ENCODE assay signal across 8 cellular contexts in genomic region chr6:83867527-83868161, GRCh38. TPM values are rescaled to one million over a fixed set of nuclear protein-coding genes. Genes with fewer than 3 reads are reported as not detected.
DNase-seq lines count a peak whose midpoint lies in the region; ATAC-seq, FAIRE-seq and TF ChIP-seq lines count a peak whose summit lies in the region.

No MANE protein-coding gene starts in this region.

- no peak for ATAC-seq in omental fat pad (ENCODE audit: low FRiP score)

- H3K36me3 Mint-ChIP-seq in endothelial cell (ENCODE audit: low read depth, unreplicated experiment) = peaks cover 31% of the 10 kb centered on the region

- peak overlapping the region; percentile 52 for H3K27ac Mint-ChIP-seq in endothelial cell (ENCODE audit: unreplicated experiment)

- TF ChIP-seq CTCF in endothelial cell (IDR thresholded peaks at IDR 0.05; ENCODE audit: unreplicated experiment) = no peak
- no peak for TF ChIP-seq CTCF in omental fat pad (IDR thresholded peaks at IDR 0.05)
- no peak for TF ChIP-seq CTCF in D721Med (IDR thresholded peaks at IDR 0.05; ENCODE audit: insufficient read depth, missing control alignments)

- H3K4me3 Mint-ChIP-seq in endothelial cell (ENCODE audit: unreplicated experiment) = peak overlapping the region; percentile 3

- peaks cover 6% of the 10 kb centered on the region for H3K4me1 Mint-ChIP-seq in endothelial cell (ENCODE audit: unreplicated experiment)

- peak; percentile 95 for DNase-seq in GM04504 (ENCODE audit: low read depth)
- DNase-seq in NCI-H2171 treated with DMSO at 0.1 percent for 48 hours (lab: John Stamatoyannopoulos, UW) = peak; percentile 35
- DNase-seq in endothelial cell (ENCODE audit: low spot score) = no peak
- peak; percentile 27 for DNase-seq in omental fat pad (ENCODE audit: low spot score)
- DNase-seq in NCI-H146 treated with DMSO at 0.1 percent for 48 hours (lab: John Stamatoyannopoulos, UW; ENCODE audit: unreplicated experiment) = no peak
- no peak for DNase-seq in NCI-H1105 (lab: John Stamatoyannopoulos, UW)
- DNase-seq in NCI-H1092 (lab: John Stamatoyannopoulos, UW) = no peak
- no peak for DNase-seq in D721Med (ENCODE audit: insufficient read length, low spot score)

- FAIRE-seq in D721Med (lab: Jason Lieb, UNC) = no peak

- no peaks in the 10 kb centered on the region for H3K27me3 Mint-ChIP-seq in endothelial cell (ENCODE audit: unreplicated experiment)

- H3K9me3 Mint-ChIP-seq in endothelial cell (ENCODE audit: unreplicated experiment) = peaks cover 6% of the 10 kb centered on the region

RNA-seq across cellular contexts. Expression of gene CYB5R4, which starts 8.2 kb away (rescaled TPM):
- 13.0 TPM for total RNA-seq in endothelial cell (ENCODE audit: unreplicated experiment)
- total RNA-seq in omental fat pad = 10 to 100 TPM in 2 of 4 donors, 1 to 10 TPM in 2; 7.2 to 12.8 (median 10.7) TPM

RNA-seq across cellular contexts. Expression of gene RIPPLY2, which starts 14.5 kb away (rescaled TPM):
- not detected for total RNA-seq in endothelial cell (ENCODE audit: unreplicated experiment)
- total RNA-seq in omental fat pad = not detected

Comparison
In these comparisons a context has a peak if more than half of its experiments do, and no peak if none do; other contexts are left out.
1. DNase-seq: peak in GM04504 (single experiment), NCI-H2171 treated with DMSO at 0.1 percent for 48 hours (single experiment) and omental fat pad (single experiment); none in endothelial cell (single experiment), NCI-H146 treated with DMSO at 0.1 percent for 48 hours (single experiment), NCI-H1105 (single experiment), NCI-H1092 (single experiment) and D721Med (single experiment).